Comparison of ENCODE assay signal across 12 cellular contexts in the genomic region with DNA sequence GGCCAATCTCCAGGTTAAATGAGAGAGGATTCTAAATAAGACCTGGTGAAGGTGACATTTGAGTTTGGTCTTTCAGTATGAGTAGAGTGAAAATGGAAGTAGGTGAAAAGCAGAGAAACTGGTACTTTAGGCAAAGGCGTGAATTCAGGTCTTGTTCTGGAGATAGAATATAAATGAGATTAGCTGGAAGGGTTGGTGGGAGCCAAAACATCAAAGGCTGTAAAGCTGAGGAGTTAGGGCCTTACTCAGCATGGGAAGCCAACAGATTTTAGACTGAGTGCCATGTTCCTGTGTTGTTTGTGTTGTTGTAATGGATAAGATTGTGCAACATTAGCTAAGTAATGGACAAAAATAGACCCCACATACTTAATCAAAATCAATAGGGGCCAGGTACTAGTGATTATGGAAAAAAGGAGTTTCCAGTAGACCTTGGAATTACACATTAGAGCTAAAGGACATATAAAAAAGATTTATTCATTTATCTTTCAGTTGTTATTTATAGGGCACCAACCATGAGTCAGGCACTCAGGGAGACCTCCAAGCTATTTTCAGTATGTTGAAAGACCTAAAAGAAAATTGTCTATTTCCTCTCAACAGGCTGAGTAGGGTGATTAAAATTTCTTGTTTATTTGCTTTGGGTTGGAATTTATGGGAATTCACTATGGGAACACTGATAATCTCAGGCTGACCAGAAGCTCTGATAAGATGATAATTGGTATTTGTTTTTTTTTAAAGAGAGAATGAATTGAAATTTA. TPM values are rescaled to one million over a fixed set of nuclear protein-coding genes. Genes with fewer than 3 reads are reported as not detected.
DNase-seq lines count a peak whose midpoint lies in the region; ATAC-seq and TF ChIP-seq lines count a peak whose summit lies in the region.
"Had no signal": no experiment of that assay in that cellular context is flagged by ENCODE, and none has a peak within 500 bp of the region (broad histone marks: within the 10 kb centered on the region; RNA-seq: fewer than 3 reads in every experiment).

No MANE protein-coding gene starts in this region.

- ATAC-seq in HG03521 (IDR thresholded peaks at IDR 0.05; ENCODE audit: unreplicated experiment): no peak
- no peak for ATAC-seq in GM18517 (IDR thresholded peaks at IDR 0.05; ENCODE audit: unreplicated experiment)

- no peak for TF ChIP-seq CTCF in GM13977 (IDR thresholded peaks at IDR 0.05; ENCODE audit: extremely low read depth, insufficient read depth, missing control alignments)

- peak; percentile 23 for DNase-seq in GM13977 (ENCODE audit: low spot score)
- peak; percentile 69 for DNase-seq in H4 (ENCODE audit: low spot score)
- peak; percentile 40 to 69 for DNase-seq in NOMO-1 (lab: John Stamatoyannopoulos, UW; ENCODE audit: unreplicated experiment in 2 of 2)
- DNase-seq in iris pigment epithelial cell (ENCODE audit: low read depth): peak; percentile 56
- DNase-seq in NK-92 treated with Interleukin-12 subunit alpha and Interleukin-12 subunit beta, amount 100 ng/mL, for 24 hours (lab: John Stamatoyannopoulos, UW): no peak
- DNase-seq in GDM1 (lab: John Stamatoyannopoulos, UW): no peak
- DNase-seq: activated naive CD4-positive, alpha-beta T cell; hippocampal formation; retina; SW 1271 had no signal

- in situ Hi-C loops in GM13977 (cut with MboI; ENCODE audit: low pct_unique_long_range_greater_than_20kb, low sequenced_read_pairs, unreplicated experiment): loop anchor here (25.0 kb wide), 2 partner anchors 239 to 714 kb away; no protein-coding TSS in a partner anchor

RNA-seq across cellular contexts. Expression of gene ARL14, which starts 20.8 kb away (rescaled TPM):
- total RNA-seq in H4 (2014; rRNA removed; shearing (Covaris generic)): 0.47 and 1.4 TPM in 2 replicates

RNA-seq across cellular contexts. Expression of gene PPM1L, which starts 58.2 kb away (rescaled TPM):
- 1.2 and 1.6 TPM in 2 replicates for total RNA-seq in H4 (2014; rRNA removed; shearing (Covaris generic))

Comparison
In these comparisons a context has a peak if more than half of its experiments do, and no peak if none do; other contexts are left out.
1. DNase-seq: peak in GM13977 (single experiment), H4 (single experiment), NOMO-1 (2 of 2) and iris pigment epithelial cell (single experiment); none in NK-92 treated with Interleukin-12 subunit alpha and Interleukin-12 subunit beta, amount 100 ng/mL, for 24 hours (single experiment) and GDM1 (single experiment).